Comparison of ENCODE assay signal across 11 cellular contexts in the genomic region with DNA sequence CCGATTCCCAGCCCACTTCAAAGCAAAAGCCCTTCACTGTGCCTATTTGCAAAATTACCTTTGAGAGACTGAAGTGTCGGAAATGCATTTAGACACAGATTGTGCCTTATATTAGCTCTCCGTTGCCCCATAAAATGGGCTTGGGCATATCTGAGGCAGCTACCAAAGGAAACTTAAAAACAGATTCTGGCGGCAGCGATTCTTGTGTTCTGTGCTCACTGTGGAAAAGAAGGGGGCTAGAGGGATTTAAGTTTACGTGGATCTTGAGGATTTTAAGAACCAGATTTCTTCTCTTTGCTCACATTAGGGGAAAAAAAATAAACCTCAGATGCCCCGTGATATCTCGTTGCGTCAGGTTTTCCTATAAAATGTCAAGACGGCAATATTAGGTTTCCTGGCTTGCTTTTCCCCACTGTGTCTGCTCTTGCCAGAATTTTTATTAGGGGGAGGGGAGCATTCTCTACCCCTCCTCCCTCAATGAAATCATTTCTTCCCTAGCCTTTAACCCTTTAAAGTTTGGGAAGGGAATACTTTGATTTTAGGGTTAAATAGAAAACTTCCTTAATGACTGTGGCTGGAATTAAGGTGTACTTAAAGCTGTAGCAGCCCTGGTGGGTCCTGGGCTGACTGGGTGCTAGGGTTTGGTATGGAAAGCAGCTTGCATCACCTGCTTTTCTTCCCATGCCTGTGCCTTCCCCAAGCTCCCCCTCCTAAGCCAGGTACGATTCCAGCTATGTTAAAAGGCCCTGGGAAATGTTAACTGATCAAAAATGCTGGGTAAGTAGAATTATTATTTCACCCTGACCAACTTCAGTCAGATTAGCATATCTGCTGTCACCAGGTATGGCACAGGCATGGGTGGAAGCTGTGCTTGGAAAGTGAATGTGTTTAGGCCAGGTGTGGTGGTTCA.
DNase-seq lines count a peak whose midpoint lies in the region; ATAC-seq and TF ChIP-seq lines count a peak whose summit lies in the region.
"Had no signal": no experiment of that assay in that cellular context is flagged by ENCODE, and none has a peak within 500 bp of the region (broad histone marks: within the 10 kb centered on the region; RNA-seq: fewer than 3 reads in every experiment).

No MANE protein-coding gene starts in this region.

- no peaks in the 10 kb centered on the region for H3K27me3 Mint-ChIP-seq in activated T-cell treated with anti-CD3 and anti-CD28 coated beads, Interleukin-2, amount 50 U/mL, for 24 hours
- no peaks in the 10 kb centered on the region for H3K27me3 Mint-ChIP-seq in activated T-cell treated with anti-CD3 and anti-CD28 coated beads, Interleukin-2, amount 50 U/mL, for 4 hours (ENCODE audit: low read depth)

- H3K36me3 ChIP-seq in body of pancreas (replicated peaks in 1 of 2; ENCODE audit: insufficient read depth in 1 of 2, low read depth in 2 of 2) (no peaks in the 10 kb centered on the region), mesodermal cell (ENCODE audit: control insufficient read depth, insufficient read depth, low read length) (no peaks in the 10 kb centered on the region), thoracic aorta (no peaks in the 10 kb centered on the region)

- DNase-seq in activated T-cell treated with anti-CD3 and anti-CD28 coated beads, Interleukin-2, amount 50 U/mL, for 24 hours: peak; percentile 16
- no peak for DNase-seq in activated T-cell treated with anti-CD3 and anti-CD28 coated beads, Interleukin-2, amount 50 U/mL, for 4 hours
- DNase-seq in body of pancreas (peak; percentile 73 to 88 (median 82)), thoracic aorta (ENCODE audit: low spot score) (no peak), NCI-H2081 (lab: John Stamatoyannopoulos, UW) (no peak), CD1c-positive myeloid dendritic cell (ENCODE audit: extremely low spot score) (no peak), epidermal melanocyte (ENCODE audit: insufficient read length, low spot score) (no peak)
- DNase-seq: activated gamma-delta T cell treated with Interleukin-2 at 50 U/mL for 16 hours, erythroblast, NCI-H187 treated with DMSO at 0.1 percent for 48 hours had no signal

- no peak for ATAC-seq in activated T-cell treated with anti-CD3 and anti-CD28 coated beads, Interleukin-2, amount 50 U/mL, for 4 hours
- ATAC-seq in body of pancreas (peak; percentile 86), thoracic aorta (ENCODE audit: insufficient number of reproducible peaks, low FRiP score, low read depth) (no peak)

- peak overlapping the region; percentile 74 to 81 (median 78) for H3K27ac ChIP-seq in body of pancreas
- H3K27ac ChIP-seq in mesodermal cell (ENCODE audit: low read depth, low read length, severe bottlenecking): peak overlapping the region; percentile 68
- H3K27ac ChIP-seq in thoracic aorta: peak overlapping the region in 1 of 2 donors; percentile 8

- no peaks in the 10 kb centered on the region for H3K9me3 ChIP-seq in body of pancreas
- no peaks in the 10 kb centered on the region for H3K9me3 ChIP-seq in mesodermal cell (ENCODE audit: control insufficient read depth, low read length)
- H3K9me3 ChIP-seq in thoracic aorta: no peaks in the 10 kb centered on the region

- no peak for TF ChIP-seq POLR2A in body of pancreas (IDR thresholded peaks at IDR 0.05)

- no peak overlapping the region for H3K4me3 ChIP-seq in body of pancreas
- H3K4me3 ChIP-seq in mesodermal cell (ENCODE audit: extremely low read depth, insufficient read depth, low read length, poor library complexity, severe bottlenecking): no peak overlapping the region
- peak overlapping the region; percentile 18 for H3K4me3 ChIP-seq in thoracic aorta

- intact Hi-C loops in body of pancreas (cut with DNase I): no loop called here

- H3K36me3 Mint-ChIP-seq in activated T-cell treated with anti-CD3 and anti-CD28 coated beads, Interleukin-2, amount 50 U/mL, for 24 hours (ENCODE audit: low read depth): peaks cover 16% of the 10 kb centered on the region
- H3K36me3 Mint-ChIP-seq in activated T-cell treated with anti-CD3 and anti-CD28 coated beads, Interleukin-2, amount 50 U/mL, for 4 hours (ENCODE audit: insufficient read depth): peaks cover 4% of the 10 kb centered on the region

- peak in 1 of 7 experiments; percentile 3 for TF ChIP-seq CTCF in body of pancreas (IDR thresholded peaks at IDR 0.05)
- TF ChIP-seq CTCF in thoracic aorta (IDR thresholded peaks at IDR 0.05): no peak

- H3K4me1 ChIP-seq in body of pancreas (peaks cover 90% of the 10 kb centered on the region), mesodermal cell (ENCODE audit: control insufficient read depth, insufficient read depth, low read length, poor library complexity, severe bottlenecking) (peaks cover 72% of the 10 kb centered on the region), thoracic aorta (ENCODE audit: control insufficient read depth in 1 of 2, low read depth in 2 of 2) (peaks cover 44 to 95% of the 10 kb centered on the region in 2 donors)

- H3K9me3 Mint-ChIP-seq in activated T-cell treated with anti-CD3 and anti-CD28 coated beads, Interleukin-2, amount 50 U/mL, for 24 hours: no peaks in the 10 kb centered on the region
- no peaks in the 10 kb centered on the region for H3K9me3 Mint-ChIP-seq in activated T-cell treated with anti-CD3 and anti-CD28 coated beads, Interleukin-2, amount 50 U/mL, for 4 hours

- H3K4me1 Mint-ChIP-seq in activated T-cell treated with anti-CD3 and anti-CD28 coated beads, Interleukin-2, amount 50 U/mL, for 24 hours (ENCODE audit: low read depth): peaks cover 90% of the 10 kb centered on the region
- H3K4me1 Mint-ChIP-seq in activated T-cell treated with anti-CD3 and anti-CD28 coated beads, Interleukin-2, amount 50 U/mL, for 4 hours (ENCODE audit: low read depth): peaks cover 85% of the 10 kb centered on the region

- H3K27ac Mint-ChIP-seq in activated T-cell treated with anti-CD3 and anti-CD28 coated beads, Interleukin-2, amount 50 U/mL, for 24 hours: no peak overlapping the region

- 38 to 43% methylated on average over 11 of the region's 11 CpGs for WGBS in body of pancreas, 2 donors
- 85 to 94% methylated on average over 6 to 7 of the region's 11 CpGs for WGBS in mesodermal cell (ENCODE audit: insufficient coverage in 2 of 2), 2 experiments

- no peak overlapping the region for H3K4me3 Mint-ChIP-seq in activated T-cell treated with anti-CD3 and anti-CD28 coated beads, Interleukin-2, amount 50 U/mL, for 24 hours
- H3K4me3 Mint-ChIP-seq in activated T-cell treated with anti-CD3 and anti-CD28 coated beads, Interleukin-2, amount 50 U/mL, for 4 hours: no peak overlapping the region

- H3K27me3 ChIP-seq in body of pancreas (no peaks in the 10 kb centered on the region), thoracic aorta (replicated peaks; ENCODE audit: insufficient read depth) (no peaks in the 10 kb centered on the region)

Comparison
In these comparisons a context has a peak if more than half of its experiments do, and no peak if none do; other contexts are left out.
1. DNase-seq: peak in activated T-cell treated with anti-CD3 and anti-CD28 coated beads, Interleukin-2, amount 50 U/mL, for 24 hours (single experiment) and body of pancreas (4 of 4); none in activated T-cell treated with anti-CD3 and anti-CD28 coated beads, Interleukin-2, amount 50 U/mL, for 4 hours (single experiment), thoracic aorta (single experiment), NCI-H2081 (0 of 2), CD1c-positive myeloid dendritic cell (single experiment) and epidermal melanocyte (single experiment).